15 cellular contexts compared by ENCODE assay signal in the genomic region with DNA sequence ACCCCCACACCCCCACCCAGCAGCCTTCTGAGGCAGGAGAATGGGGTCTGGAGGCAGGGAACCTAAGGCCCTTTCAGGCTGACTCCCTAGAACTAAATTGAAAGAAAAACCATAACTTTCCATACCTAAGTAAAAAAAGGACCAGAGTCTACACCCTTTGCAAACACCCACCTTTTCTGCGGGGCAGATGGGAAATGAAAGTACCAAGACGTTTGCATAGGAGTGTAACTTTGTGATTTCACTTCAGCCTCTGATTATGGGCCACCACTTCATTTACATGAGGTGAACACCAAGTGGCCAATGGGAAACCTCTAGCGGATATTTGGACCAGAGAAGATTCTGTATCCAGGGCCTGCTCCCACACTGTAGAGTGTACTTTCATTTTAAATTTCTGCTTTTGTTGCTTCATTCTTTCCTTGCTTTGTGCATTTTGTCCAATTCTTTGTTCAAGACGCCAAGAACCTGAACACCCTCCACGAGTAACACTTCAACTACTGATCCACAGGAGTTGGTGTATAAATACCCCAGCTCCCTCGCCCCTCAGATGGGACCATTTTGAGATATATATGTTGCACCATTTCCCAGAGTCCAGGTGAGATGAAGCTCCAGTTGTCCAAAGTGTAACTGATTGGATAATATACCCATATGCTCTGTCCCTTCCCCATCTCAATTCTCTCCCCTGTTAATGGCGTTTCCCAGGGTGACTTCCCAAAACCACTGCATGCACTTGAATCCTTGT. TPM values are rescaled to one million over a fixed set of nuclear protein-coding genes. Genes with fewer than 3 reads are reported as not detected.
DNase-seq lines count a peak whose midpoint lies in the region; ATAC-seq and TF ChIP-seq lines count a peak whose summit lies in the region.
"Had no signal": no experiment of that assay in that cellular context is flagged by ENCODE, and none has a peak within 500 bp of the region (broad histone marks: within the 10 kb centered on the region; RNA-seq: fewer than 3 reads in every experiment).

No MANE protein-coding gene starts in this region.

- H3K36me3 ChIP-seq in HEK293 (ENCODE audit: control insufficient read depth in 2 of 2, insufficient read depth in 1 of 2, low read length in 2 of 2): no peaks in the 10 kb centered on the region
- H3K36me3 ChIP-seq: stomach, WERI-Rb-1 had no signal

- H3K4me3 Mint-ChIP-seq in stimulated activated memory B cell treated with anti-CD40 and anti-IgM and Interleukin-4, amounts not matched to agents 10 μg/mL and 1 μg/mL and 100 μg/mL, for 72 hours: no peak overlapping the region
- H3K4me3 Mint-ChIP-seq in activated CD4-positive, alpha-beta T cell treated with anti-CD3 and anti-CD28 coated beads, Interleukin-2, amount 10 ng/mL, durations not matched to agents 24 days and 14 days: no peak overlapping the region
- H3K4me3 Mint-ChIP-seq: mesothelial cell of epicardium had no signal

- no peaks in the 10 kb centered on the region for H3K9me3 Mint-ChIP-seq in stimulated activated memory B cell treated with anti-CD40 and anti-IgM and Interleukin-4, amounts not matched to agents 10 μg/mL and 1 μg/mL and 100 μg/mL, for 72 hours
- H3K9me3 Mint-ChIP-seq in activated CD4-positive, alpha-beta T cell treated with anti-CD3 and anti-CD28 coated beads, Interleukin-2, amount 10 ng/mL, durations not matched to agents 24 days and 14 days: no peaks in the 10 kb centered on the region
- H3K9me3 Mint-ChIP-seq: mesothelial cell of epicardium had no signal

- POLR2A ChIA-PET in HEK293 (lab: Yijun Ruan, JAX): no interaction called here

- H3K9me3 ChIP-seq in HEK293 (ENCODE audit: control insufficient read depth, insufficient read depth, low read depth, low read length): no peaks in the 10 kb centered on the region
- H3K9me3 ChIP-seq: Caco-2, stomach had no signal

- no peak overlapping the region for H3K4me3 ChIP-seq in HEK293 (ENCODE audit: low read depth, low read length)
- H3K4me3 ChIP-seq: stomach had no signal

- no peak overlapping the region for H3K27ac ChIP-seq in HEK293 (ENCODE audit: extremely low read depth, low read depth, low read length)
- H3K27ac ChIP-seq: stomach, WERI-Rb-1 had no signal

- H3K27me3 Mint-ChIP-seq in stimulated activated memory B cell treated with anti-CD40 and anti-IgM and Interleukin-4, amounts not matched to agents 10 μg/mL and 1 μg/mL and 100 μg/mL, for 72 hours: peaks cover 37% of the 10 kb centered on the region
- peaks cover 6% of the 10 kb centered on the region for H3K27me3 Mint-ChIP-seq in activated CD4-positive, alpha-beta T cell treated with anti-CD3 and anti-CD28 coated beads, Interleukin-2, amount 10 ng/mL, durations not matched to agents 24 days and 14 days

- no peak overlapping the region for H3K27ac Mint-ChIP-seq in stimulated activated memory B cell treated with anti-CD40 and anti-IgM and Interleukin-4, amounts not matched to agents 10 μg/mL and 1 μg/mL and 100 μg/mL, for 72 hours
- H3K27ac Mint-ChIP-seq in activated CD4-positive, alpha-beta T cell treated with anti-CD3 and anti-CD28 coated beads, Interleukin-2, amount 10 ng/mL, durations not matched to agents 24 days and 14 days: no peak overlapping the region
- H3K27ac Mint-ChIP-seq: mesothelial cell of epicardium had no signal

- intact Hi-C loops in activated CD4-positive, alpha-beta T cell treated with anti-CD3 and anti-CD28 coated beads, Interleukin-2, amount 10 ng/mL, durations not matched to agents 24 days and 14 days (cut with micrococcal nuclease): no loop called here

- peaks cover 16% of the 10 kb centered on the region for H3K4me1 Mint-ChIP-seq in stimulated activated memory B cell treated with anti-CD40 and anti-IgM and Interleukin-4, amounts not matched to agents 10 μg/mL and 1 μg/mL and 100 μg/mL, for 72 hours
- peaks cover 2% of the 10 kb centered on the region for H3K4me1 Mint-ChIP-seq in activated CD4-positive, alpha-beta T cell treated with anti-CD3 and anti-CD28 coated beads, Interleukin-2, amount 10 ng/mL, durations not matched to agents 24 days and 14 days
- H3K4me1 Mint-ChIP-seq: mesothelial cell of epicardium had no signal

- CTCF ChIA-PET in HEK293 (lab: Yijun Ruan, JAX): interaction anchor here (0.5 kb wide), 1 partner anchor 19 kb away, joined by 3 read pairs; no protein-coding TSS in a partner anchor

- TF ChIP-seq CTCF in HEK293 (tag by site-specific recombination; IDR thresholded peaks at IDR 0.05): no peak

- peak; percentile 86 for ATAC-seq in GM19043 (IDR thresholded peaks at IDR 0.05; ENCODE audit: low read depth, unreplicated experiment)
- peak; percentile 80 for ATAC-seq in HG03354 (IDR thresholded peaks at IDR 0.05; ENCODE audit: poor library complexity, severe bottlenecking, unreplicated experiment)
- peak; percentile 87 for ATAC-seq in stimulated activated memory B cell treated with anti-CD40 and anti-IgM and Interleukin-4, amounts not matched to agents 10 μg/mL and 1 μg/mL and 100 μg/mL, for 72 hours

- no peaks in the 10 kb centered on the region for H3K4me1 ChIP-seq in HEK293 (ENCODE audit: control insufficient read depth, insufficient read depth, low read length)
- H3K4me1 ChIP-seq: Caco-2, stomach had no signal

- no peaks in the 10 kb centered on the region for H3K36me3 Mint-ChIP-seq in stimulated activated memory B cell treated with anti-CD40 and anti-IgM and Interleukin-4, amounts not matched to agents 10 μg/mL and 1 μg/mL and 100 μg/mL, for 72 hours
- H3K36me3 Mint-ChIP-seq in activated CD4-positive, alpha-beta T cell treated with anti-CD3 and anti-CD28 coated beads, Interleukin-2, amount 10 ng/mL, durations not matched to agents 24 days and 14 days (ENCODE audit: low read depth): no peaks in the 10 kb centered on the region
- H3K36me3 Mint-ChIP-seq: mesothelial cell of epicardium had no signal

- no peak for DNase-seq in activated CD4-positive, alpha-beta T cell treated with anti-CD3 and anti-CD28 coated beads, Interleukin-2, amount 10 ng/mL, durations not matched to agents 24 days and 14 days
- DNase-seq in HPDE6-E6E7 (ENCODE audit: extremely low spot score) (no peak), putamen (ENCODE audit: low spot score) (no peak)
- DNase-seq: NCI-H524; posterior cingulate gyrus; SHP77 treated with DMSO at 0.1 percent for 48 hours; stimulated activated CD4-positive, alpha-beta T cell treated with anti-CD3 and anti-CD28 coated beads, Interleukin-1b, Interleukin-23, amount 100 ng/mL, for 48 hours; stomach; WERI-Rb-1 had no signal

TF ChIP-seq in HEK293, 187 proteins besides CTCF, POLR2A, EP300 and RAD21:
- TF ChIP-seq ZNF175 (tag by site-specific recombination; IDR thresholded peaks at IDR 0.05) (no peak), ZNF37A (tag by site-specific recombination; IDR thresholded peaks at IDR 0.05) (peak; percentile 94)

RNA-seq across cellular contexts. Expression of gene SRSF6, which starts 18.9 kb away (rescaled TPM):
- 206 TPM in 2 replicates for total RNA-seq in activated CD4-positive, alpha-beta T cell treated with anti-CD3 and anti-CD28 coated beads, Interleukin-2, amount 10 ng/mL, durations not matched to agents 24 days and 14 days
